In genomic region chr1:244181867-244182266, GRCh38 we compare ENCODE assay signal across 1 cellular context.
TF ChIP-seq lines count a peak whose summit lies in the region.

No MANE protein-coding gene starts in this region.

TF ChIP-seq in IMR-90, 13 proteins besides CTCF, POLR2A, EP300 and RAD21 (continued from another document):
- TF ChIP-seq USF2 (IDR thresholded peaks at IDR 0.05; ENCODE audit: low read depth, low read length) (no peak), MXI1 (IDR thresholded peaks at IDR 0.05; ENCODE audit: borderline replicate concordance, low read depth, low read length) (no peak), NFE2L2 (IDR thresholded peaks at IDR 0.05; ENCODE audit: low read depth, low read length) (no peak), MAFK (IDR thresholded peaks at IDR 0.05; ENCODE audit: low read depth, low read length) (no peak), CEBPB (IDR thresholded peaks at IDR 0.05; ENCODE audit: low read depth, low read length) (no peak), MAZ (IDR thresholded peaks at IDR 0.05; ENCODE audit: borderline replicate concordance, low read depth, low read length) (no peak), RFX5 (IDR thresholded peaks at IDR 0.05; ENCODE audit: low read depth, low read length) (no peak), BHLHE40 (IDR thresholded peaks at IDR 0.05; ENCODE audit: low read depth, low read length) (no peak), FOS (IDR thresholded peaks at IDR 0.05; ENCODE audit: low read depth, low read length) (no peak)
TF ChIP-seq in IMR-90: peak in this region for 0.
